11 cellular contexts compared by ENCODE assay signal in genomic region chr15:51576911-51577500, GRCh38. TPM values are rescaled to one million over a fixed set of nuclear protein-coding genes. Genes with fewer than 3 reads are reported as not detected.
DNase-seq lines count a peak whose midpoint lies in the region; ATAC-seq and TF ChIP-seq lines count a peak whose summit lies in the region.
"Had no signal": no experiment of that assay in that cellular context is flagged by ENCODE, and none has a peak within 500 bp of the region (broad histone marks: within the 10 kb centered on the region; RNA-seq: fewer than 3 reads in every experiment).

No MANE protein-coding gene starts in this region.

- CTCF ChIA-PET in PC-9 (lab: Charles Lee), result interaction anchor here (0.6 kb wide), 1 partner anchor 42 kb away, joined by 3 read pairs; no protein-coding TSS in a partner anchor

- H3K79me2 ChIP-seq in PC-9 (ENCODE audit: low read depth), result peaks cover 12% of the 10 kb centered on the region

- H3K36me3 ChIP-seq in PC-9 (ENCODE audit: low read depth) (no peaks in the 10 kb centered on the region), Peyer's patch (no peaks in the 10 kb centered on the region)

- no peak for TF ChIP-seq CTCF in PC-9 (conservative IDR thresholded peaks at IDR 0.05)
- no peak for TF ChIP-seq CTCF in fibroblast of villous mesenchyme (IDR thresholded peaks at IDR 0.05; ENCODE audit: insufficient read depth, low read depth, low read length)
- TF ChIP-seq CTCF in Peyer's patch (IDR thresholded peaks at IDR 0.05), result no peak

- POLR2A ChIA-PET in PC-9 (lab: Charles Lee; ENCODE audit: unreplicated experiment), result no interaction called here

- intact Hi-C loops in PC-9 (cut with micrococcal nuclease; ENCODE audit: unreplicated experiment) (no loop called here), sciatic nerve (cut with DNase I) (no loop called here)

- no peak for TF ChIP-seq POLR2A in Peyer's patch (IDR thresholded peaks at IDR 0.05)

- H3K9me3 ChIP-seq in PC-9 (ENCODE audit: insufficient read depth, low read depth), result no peaks in the 10 kb centered on the region; the same call in 1 of the 2 replicates
- no peaks in the 10 kb centered on the region for H3K9me3 ChIP-seq in Peyer's patch

- H3K27me3 ChIP-seq in PC-9 (ENCODE audit: insufficient read depth, low read depth) (no peaks in the 10 kb centered on the region), Peyer's patch (no peaks in the 10 kb centered on the region)

- BruUV-seq in PC-9 (replicated peaks; lab: Mats Ljungman, UMichigan), result no TSS peak

- DNase-seq in GM04503 (ENCODE audit: low read depth), result peak; percentile 86
- peak in 1 of 2 experiments; percentile 70 for DNase-seq in PC-9
- DNase-seq in fibroblast of villous mesenchyme (ENCODE audit: low read depth), result peak; percentile 98
- DNase-seq in sciatic nerve (ENCODE audit: low spot score), result no peak
- no peak for DNase-seq in Peyer's patch
- DNase-seq: activated naive CD4-positive, alpha-beta T cell; NCI-H748 treated with DMSO at 0.1 percent for 48 hours; stimulated activated CD4-positive, alpha-beta T cell treated with anti-CD3 and anti-CD28 coated beads, Interleukin-4, amount 100 ng/mL, for 24 hours had no signal

- peaks cover 11% of the 10 kb centered on the region; the same call in 1 of the 2 replicates for H3F3A ChIP-seq in PC-9 (ENCODE audit: insufficient read depth, low read depth)

- H3K4me2 ChIP-seq in PC-9, result peak overlapping the region; percentile 63

- H3K27ac ChIP-seq in PC-9, result peak overlapping the region; percentile 69
- H3K27ac ChIP-seq in Peyer's patch, result peak overlapping the region in 2 of 4 donors; percentile 11 to 39

- H3K9me2 ChIP-seq in PC-9 (ENCODE audit: insufficient read depth), result no peaks in the 10 kb centered on the region

- H3K4me3 ChIP-seq in PC-9, result peak overlapping the region; percentile 25; the same call in 1 of the 2 replicates
- no peak overlapping the region for H3K4me3 ChIP-seq in fibroblast of villous mesenchyme (ENCODE audit: low read depth, low read length)
- no peak overlapping the region for H3K4me3 ChIP-seq in Peyer's patch

- H4K20me1 ChIP-seq in PC-9 (ENCODE audit: insufficient read depth), result no peaks in the 10 kb centered on the region

- H3K4me1 ChIP-seq in PC-9 (replicated peaks; ENCODE audit: insufficient read depth) (peaks cover 31% of the 10 kb centered on the region), Peyer's patch (peaks cover 0 to 5% (median 0%) of the 10 kb centered on the region in 4 donors)

- ATAC-seq in sciatic nerve (peak; percentile 97), GM21529 (IDR thresholded peaks at IDR 0.05; ENCODE audit: unreplicated experiment) (no peak), GM21447 (IDR thresholded peaks at IDR 0.05; ENCODE audit: unreplicated experiment) (no peak)
- ATAC-seq in activated CD4-positive, CD25-positive, alpha-beta regulatory T cell treated with anti-CD3 and anti-CD28 coated beads, Interleukin-2, amount 50 U/mL, for 24 hours, result no peak

- no peak overlapping the region; the same call in 1 of the 2 replicates for H2AFZ ChIP-seq in PC-9

RNA-seq across cellular contexts. Expression of gene DMXL2, which starts 45.6 kb away (rescaled TPM):
- total RNA-seq in PC-9 (2021) (25.5 and 29.8 TPM in 2 replicates), fibroblast of villous mesenchyme (35.1 and 56.1 TPM in 2 replicates), sciatic nerve (39.3 TPM), Peyer's patch (10 to 100 TPM; 34.7 to 81.2 (median 69.3) TPM)

Comparison
In these comparisons a context has a peak if more than half of its experiments do, and no peak if none do; other contexts are left out.
1. DNase-seq: peak in GM04503 (single experiment) and fibroblast of villous mesenchyme (single experiment); none in sciatic nerve (single experiment) and Peyer's patch (0 of 3).